9 cellular contexts compared by ENCODE assay signal in the genomic region with DNA sequence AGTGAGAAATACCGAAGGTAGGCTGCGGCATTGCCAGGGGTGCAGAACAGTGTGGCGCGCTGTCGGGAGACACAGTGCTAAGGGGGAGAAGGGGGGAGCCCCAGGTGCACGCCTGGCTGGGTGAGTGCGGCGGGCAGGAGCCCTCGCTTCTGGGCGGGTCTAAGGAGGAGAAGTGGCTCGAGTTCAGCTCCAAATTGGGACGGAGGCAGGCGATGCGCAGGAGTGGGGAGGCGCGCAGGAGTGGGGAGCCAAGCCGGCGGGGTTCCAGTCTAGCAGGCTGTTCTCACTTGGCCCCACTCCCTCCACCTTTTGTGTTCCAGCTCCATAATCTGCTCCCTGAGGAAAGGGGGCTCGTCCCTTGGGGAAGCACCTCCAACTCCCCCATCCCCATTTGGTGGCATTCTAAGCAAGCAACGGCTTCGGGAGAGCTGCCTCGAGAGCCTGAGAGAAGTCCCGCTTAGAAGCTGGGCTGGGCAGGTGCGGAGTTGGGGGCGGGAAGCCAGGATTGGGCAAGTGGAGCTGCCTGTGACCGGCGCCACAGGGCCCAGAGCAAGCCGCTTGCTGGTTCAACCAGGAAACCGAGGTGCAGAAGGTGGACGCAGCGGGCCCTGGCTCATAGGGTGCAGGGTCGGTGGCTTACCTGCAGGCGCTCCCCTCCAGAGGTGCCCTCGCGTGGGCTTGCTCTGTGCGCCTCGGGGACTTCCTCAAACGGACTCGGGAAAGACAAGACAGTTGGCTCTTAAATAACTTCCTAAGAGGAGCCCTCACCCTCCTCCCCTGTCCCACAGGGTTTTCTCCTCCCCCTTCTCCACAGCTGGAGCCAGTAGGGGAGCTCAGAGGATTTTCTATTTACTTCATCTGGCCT. TPM values are rescaled to one million over a fixed set of nuclear protein-coding genes. Genes with fewer than 3 reads are reported as not detected.
DNase-seq lines count a peak whose midpoint lies in the region; ATAC-seq and TF ChIP-seq lines count a peak whose summit lies in the region.
"Had no signal": no experiment of that assay in that cellular context is flagged by ENCODE, and none has a peak within 500 bp of the region (broad histone marks: within the 10 kb centered on the region; RNA-seq: fewer than 3 reads in every experiment).

A gene (minus strand): TSS at position 716 of the 865 bp plus-strand sequence. CDS start 1,998 bp downstream, outside the sequence.

- TF ChIP-seq CTCF in OCI-LY1 (IDR thresholded peaks at IDR 0.05; ENCODE audit: low read length) (peak; percentile 11; the same call in 1 of the 2 replicates), smooth muscle cell (IDR thresholded peaks at IDR 0.05; ENCODE audit: borderline replicate concordance, insufficient read depth, poor library complexity, severe bottlenecking) (no peak)

- H3K4me3 ChIP-seq in OCI-LY1 (ENCODE audit: low read depth, low read length, poor library complexity, severe bottlenecking) (peak within 1 kb of the TSS; percentile 57), iPS-15b (ENCODE audit: low read depth, low read length) (peak within 1 kb of the TSS; percentile 71), smooth muscle cell (no peak within 1 kb of the TSS)

- H2AFZ ChIP-seq in OCI-LY1 (ENCODE audit: low read length) (0 out of 2 replicates have a peak within 1 kb of the TSS, but pooled peaks have one; percentile 21), smooth muscle cell (ENCODE audit: low read depth) (no peak within 1 kb of the TSS)

- H4K20me1 ChIP-seq in OCI-LY1 (ENCODE audit: insufficient read depth, low read length) (no peaks in the 10 kb centered on the region), smooth muscle cell (ENCODE audit: low read depth) (no peaks in the 10 kb centered on the region)

- peak within 1 kb of the TSS; percentile 65 for H3K9ac ChIP-seq in OCI-LY1 (ENCODE audit: low read length)
- no peak within 1 kb of the TSS for H3K9ac ChIP-seq in iPS-15b (ENCODE audit: low read depth, low read length)
- H3K9ac ChIP-seq in smooth muscle cell (ENCODE audit: low read depth) = no peak within 1 kb of the TSS

- peaks cover 57% of the 10 kb centered on the region for H3K4me1 ChIP-seq in OCI-LY1 (ENCODE audit: insufficient read depth, low read length, severe bottlenecking)
- H3K4me1 ChIP-seq in iPS-15b (ENCODE audit: control insufficient read depth, insufficient read depth, low read length) = no peaks in the 10 kb centered on the region
- peaks cover 17% of the 10 kb centered on the region for H3K4me1 ChIP-seq in smooth muscle cell (ENCODE audit: low read depth)

- H3K79me2 ChIP-seq in OCI-LY1 (ENCODE audit: insufficient read depth, low read length) = no peaks in the 10 kb centered on the region
- no peaks in the 10 kb centered on the region for H3K79me2 ChIP-seq in smooth muscle cell (ENCODE audit: low read depth)

- no peaks in the 10 kb centered on the region for H3K9me2 ChIP-seq in OCI-LY1 (ENCODE audit: low read depth, low read length)

- H3K27ac ChIP-seq in OCI-LY1 (ENCODE audit: low read depth, low read length, poor library complexity, severe bottlenecking) (peak within 1 kb of the TSS; percentile 89), smooth muscle cell (ENCODE audit: low read depth) (no peak within 1 kb of the TSS)

- H3K4me2 ChIP-seq in OCI-LY1 (ENCODE audit: low read length) = peak within 1 kb of the TSS; percentile 78
- peak within 1 kb of the TSS; percentile 48 for H3K4me2 ChIP-seq in smooth muscle cell

- 10% methylated on average over 39 of the region's 39 CpGs for WGBS in smooth muscle cell (ENCODE audit: low lambda C conversion rate)

- no peaks in the 10 kb centered on the region for H3K27me3 ChIP-seq in OCI-LY1 (ENCODE audit: insufficient read depth, low read length)
- H3K27me3 ChIP-seq in iPS-15b (ENCODE audit: control insufficient read depth, insufficient read depth, low read length) = peaks cover 41% of the 10 kb centered on the region
- peaks cover 77% of the 10 kb centered on the region for H3K27me3 ChIP-seq in smooth muscle cell (ENCODE audit: low read depth)

- DNase-seq in smooth muscle cell (lab: John Stamatoyannopoulos, UW; ENCODE audit: unreplicated experiment) = no peak
- DNase-seq in NCI-H2029 treated with DMSO at 0.1 percent for 48 hours (lab: John Stamatoyannopoulos, UW) = no peak
- DNase-seq in RPMI8226 = no peak
- no peak for DNase-seq in HT-29 (ENCODE audit: low spot score)
- DNase-seq: activated CD4-positive, alpha-beta T cell treated with anti-CD3 and anti-CD28 coated beads, Interleukin-2, amount 50 U/mL, for 4 hours had no signal

- H3K9me3 ChIP-seq in OCI-LY1 (ENCODE audit: low read length) = no peaks in the 10 kb centered on the region
- H3K9me3 ChIP-seq in iPS-15b (ENCODE audit: control insufficient read depth, insufficient read depth, low read length) = no peaks in the 10 kb centered on the region
- H3K9me3 ChIP-seq in smooth muscle cell (replicated peaks; ENCODE audit: low read depth) = no peaks in the 10 kb centered on the region

- H3F3A ChIP-seq in OCI-LY1 (ENCODE audit: insufficient read depth, low read length) = 0 out of 2 replicates have a peak, but pooled peaks cover 4% of the 10 kb centered on the region
- no peaks in the 10 kb centered on the region for H3F3A ChIP-seq in smooth muscle cell (ENCODE audit: low read depth)

- H3K36me3 ChIP-seq in OCI-LY1 (ENCODE audit: insufficient read depth, low read length) (no peaks in the 10 kb centered on the region; the same call in 1 of the 2 replicates), iPS-15b (ENCODE audit: control insufficient read depth, insufficient read depth, low read length) (no peaks in the 10 kb centered on the region), smooth muscle cell (ENCODE audit: low read depth) (no peaks in the 10 kb centered on the region)

- ATAC-seq in GM19395 (IDR thresholded peaks at IDR 0.05; ENCODE audit: unreplicated experiment) = peak; percentile 57
- no peak for ATAC-seq in HG03571 (IDR thresholded peaks at IDR 0.05; ENCODE audit: unreplicated experiment)

RNA-seq across cellular contexts. Expression of the gene that starts here (rescaled TPM):
- not detected in 2 replicates for total RNA-seq in smooth muscle cell
- 0.22 TPM in 1 of 2 replicates, not detected in the other for polyA plus RNA-seq in smooth muscle cell
- total RNA-seq in HT-29 (2014; rRNA removed; shearing (Covaris generic)) = not detected in 2 replicates
